Comparison of ENCODE assay signal across 1 cellular context in the genomic region with DNA sequence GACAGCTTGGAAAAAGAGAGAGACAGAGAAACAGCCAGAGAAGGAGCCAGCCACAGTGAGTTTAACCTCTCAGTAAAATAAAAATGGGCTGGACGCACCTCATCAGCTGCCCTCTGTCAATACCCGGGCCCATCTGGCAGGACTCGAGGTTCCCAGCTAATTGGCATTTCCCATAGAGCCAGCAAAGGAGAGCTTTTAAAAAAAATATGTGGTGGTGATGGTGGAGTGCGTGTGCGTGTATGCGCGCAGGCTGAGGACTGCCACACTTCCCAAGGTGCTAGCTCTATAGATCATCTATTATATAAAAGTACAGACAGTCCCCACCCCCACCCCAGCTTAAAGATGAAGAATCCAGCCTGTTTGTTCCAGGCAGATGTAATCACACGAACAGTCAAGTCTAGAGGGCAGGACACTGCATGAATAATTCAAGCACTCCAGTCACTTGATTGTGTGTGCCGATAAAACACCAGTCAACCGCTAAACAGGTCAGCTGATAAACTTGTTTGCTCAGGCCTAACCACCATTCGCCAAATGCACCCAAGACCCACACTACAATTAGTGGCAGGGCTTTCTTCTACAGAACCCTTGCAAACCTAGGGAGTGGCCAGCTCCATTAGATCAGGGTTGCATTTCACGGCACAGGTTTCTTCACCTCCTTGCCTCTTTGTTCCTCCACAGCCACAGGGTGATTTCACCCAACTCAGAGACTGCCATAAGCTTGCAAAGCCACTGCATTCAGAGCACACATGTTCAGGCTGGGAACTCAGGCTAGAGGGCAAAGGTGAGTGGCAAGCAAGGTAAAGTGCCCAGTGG.
TF ChIP-seq lines count a peak whose summit lies in the region.

No MANE protein-coding gene starts in this region.

TF ChIP-seq in GM12878, 131 proteins besides CTCF, POLR2A, EP300 and RAD21:
- TF ChIP-seq, protein P1, sequence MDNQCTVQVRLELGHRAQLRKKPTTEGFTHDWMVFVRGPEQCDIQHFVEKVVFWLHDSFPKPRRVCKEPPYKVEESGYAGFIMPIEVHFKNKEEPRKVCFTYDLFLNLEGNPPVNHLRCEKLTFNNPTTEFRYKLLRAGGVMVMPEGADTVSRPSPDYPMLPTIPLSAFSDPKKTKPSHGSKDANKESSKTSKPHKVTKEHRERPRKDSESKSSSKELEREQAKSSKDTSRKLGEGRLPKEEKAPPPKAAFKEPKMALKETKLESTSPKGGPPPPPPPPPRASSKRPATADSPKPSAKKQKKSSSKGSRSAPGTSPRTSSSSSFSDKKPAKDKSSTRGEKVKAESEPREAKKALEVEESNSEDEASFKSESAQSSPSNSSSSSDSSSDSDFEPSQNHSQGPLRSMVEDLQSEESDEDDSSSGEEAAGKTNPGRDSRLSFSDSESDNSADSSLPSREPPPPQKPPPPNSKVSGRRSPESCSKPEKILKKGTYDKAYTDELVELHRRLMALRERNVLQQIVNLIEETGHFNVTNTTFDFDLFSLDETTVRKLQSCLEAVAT (IDR thresholded peaks at IDR 0.05): 0 out of 2 replicates have a peak, but pooled peaks have one; percentile 28
- no peak for TF ChIP-seq ATF7 (IDR thresholded peaks at IDR 0.05; ENCODE audit: low read depth)
